ENCODE assay signal across 1 cellular context in genomic region chr17:64423881-64424280, GRCh38.
TF ChIP-seq lines count a peak whose summit lies in the region.

No MANE protein-coding gene starts in this region.

TF ChIP-seq in K562, 482 proteins besides CTCF, POLR2A, EP300 and RAD21:
- TF ChIP-seq CBFB (CRISPR knock-in tag; IDR thresholded peaks at IDR 0.05), result no peak
- TF ChIP-seq MAFK (IDR thresholded peaks at IDR 0.05; ENCODE audit: low read length), result no peak
- TF ChIP-seq TSHZ1 (CRISPR knock-in tag; IDR thresholded peaks at IDR 0.05), result no peak
- TF ChIP-seq ETS2 (tag; IDR thresholded peaks at IDR 0.05; ENCODE audit: borderline replicate concordance, poor library complexity, severe bottlenecking), result no peak
- TF ChIP-seq, protein P1, sequence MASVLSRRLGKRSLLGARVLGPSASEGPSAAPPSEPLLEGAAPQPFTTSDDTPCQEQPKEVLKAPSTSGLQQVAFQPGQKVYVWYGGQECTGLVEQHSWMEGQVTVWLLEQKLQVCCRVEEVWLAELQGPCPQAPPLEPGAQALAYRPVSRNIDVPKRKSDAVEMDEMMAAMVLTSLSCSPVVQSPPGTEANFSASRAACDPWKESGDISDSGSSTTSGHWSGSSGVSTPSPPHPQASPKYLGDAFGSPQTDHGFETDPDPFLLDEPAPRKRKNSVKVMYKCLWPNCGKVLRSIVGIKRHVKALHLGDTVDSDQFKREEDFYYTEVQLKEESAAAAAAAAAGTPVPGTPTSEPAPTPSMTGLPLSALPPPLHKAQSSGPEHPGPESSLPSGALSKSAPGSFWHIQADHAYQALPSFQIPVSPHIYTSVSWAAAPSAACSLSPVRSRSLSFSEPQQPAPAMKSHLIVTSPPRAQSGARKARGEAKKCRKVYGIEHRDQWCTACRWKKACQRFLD (CRISPR knock-in tag; IDR thresholded peaks at IDR 0.05), result no peak
- TF ChIP-seq TEAD4 (IDR thresholded peaks at IDR 0.05; ENCODE audit: low read length), result no peak
- TF ChIP-seq TEAD4 (CRISPR knock-in tag; IDR thresholded peaks at IDR 0.05; ENCODE audit: borderline replicate concordance), result no peak
- TF ChIP-seq ARNT (IDR thresholded peaks at IDR 0.05), result no peak
- TF ChIP-seq CBX8 (IDR thresholded peaks at IDR 0.05; ENCODE audit: borderline replicate concordance, extremely low read depth, low read depth, low read length, poor library complexity, severe bottlenecking), result no peak
- TF ChIP-seq RERE (CRISPR knock-in tag; IDR thresholded peaks at IDR 0.05; ENCODE audit: borderline replicate concordance), result no peak
- TF ChIP-seq ZFX (CRISPR knock-in tag; IDR thresholded peaks at IDR 0.05), result no peak
- no peak for TF ChIP-seq RBM15 (IDR thresholded peaks at IDR 0.05; ENCODE audit: insufficient read depth, low read length)
- no peak for TF ChIP-seq CHD7 (IDR thresholded peaks at IDR 0.05; ENCODE audit: low read depth, low read length)
